In genomic region chr1:236140705-236141446, GRCh38 we compare ENCODE assay signal across 8 cellular contexts. TPM values are rescaled to one million over a fixed set of nuclear protein-coding genes. Genes with fewer than 3 reads are reported as not detected.
DNase-seq lines count a peak whose midpoint lies in the region; ATAC-seq and TF ChIP-seq lines count a peak whose summit lies in the region.

No MANE protein-coding gene starts in this region.

- intact Hi-C loops in left ventricle myocardium inferior (cut with micrococcal nuclease) (no loop called here), Right ventricle myocardium inferior (cut with DNase I) (loop anchor here (10.0 kb wide), 1 partner anchor 144 kb away; the partner anchor contains the start of gene ERO1B), vagina (cut with DNase I) (no loop called here)

- no peak for DNase-seq in left ventricle myocardium inferior
- DNase-seq in Right ventricle myocardium inferior (ENCODE audit: missing footprints): no peak
- DNase-seq in memory B cell (ENCODE audit: low spot score in 2 of 2): no peak
- DNase-seq in vagina (ENCODE audit: extremely low spot score in 2 of 2): no peak
- no peak for DNase-seq in SKM-1 treated with dmso at 0.1 percent for 144 hours (lab: John Stamatoyannopoulos, UW; ENCODE audit: unreplicated experiment)

- H3K4me1 ChIP-seq in left ventricle myocardium inferior (peaks cover 45% of the 10 kb centered on the region), vagina (peaks cover 44% of the 10 kb centered on the region)

- H3K9me3 Mint-ChIP-seq in brain: peaks cover 0 to 3% (median 0%) of the 10 kb centered on the region in 5 experiments
- peaks cover 1% of the 10 kb centered on the region for H3K9me3 Mint-ChIP-seq in memory B cell

- peak overlapping the region; percentile 5 to 85 (median 64) for H3K27ac Mint-ChIP-seq in brain
- H3K27ac Mint-ChIP-seq in memory B cell: no peak overlapping the region

- H3K27ac ChIP-seq in left ventricle myocardium inferior (replicated peaks): peak overlapping the region; percentile 46
- H3K27ac ChIP-seq in vagina: peak overlapping the region; percentile 83

- H3K27me3 ChIP-seq in left ventricle myocardium inferior (ENCODE audit: low read depth) (peaks cover 3% of the 10 kb centered on the region), vagina (no peaks in the 10 kb centered on the region)

- H3K9me3 ChIP-seq in left ventricle myocardium inferior (replicated peaks) (no peaks in the 10 kb centered on the region), vagina (no peaks in the 10 kb centered on the region)

- H3K36me3 ChIP-seq in left ventricle myocardium inferior (no peaks in the 10 kb centered on the region), vagina (no peaks in the 10 kb centered on the region)

- H3K4me3 Mint-ChIP-seq in brain (peak overlapping the region; percentile 82 to 92 (median 85)), memory B cell (peak overlapping the region; percentile 89)

- TF ChIP-seq CTCF in left ventricle myocardium inferior (IDR thresholded peaks at IDR 0.05; ENCODE audit: borderline replicate concordance) (no peak), brain (conservative IDR thresholded peaks at IDR 0.05) (no peak), vagina (IDR thresholded peaks at IDR 0.05) (no peak)

- H3K4me1 Mint-ChIP-seq in brain (peaks cover 32% of the 10 kb centered on the region), memory B cell (peaks cover 21% of the 10 kb centered on the region)

- peaks cover 5% of the 10 kb centered on the region for H3K36me3 Mint-ChIP-seq in brain
- H3K36me3 Mint-ChIP-seq in memory B cell: peaks cover 3% of the 10 kb centered on the region

- H3K4me3 ChIP-seq in left ventricle myocardium inferior (peak overlapping the region; percentile 89), vagina (peak overlapping the region; percentile 64 to 92)

- H3K27me3 Mint-ChIP-seq in brain: peaks cover 46% of the 10 kb centered on the region
- peaks cover 27% of the 10 kb centered on the region for H3K27me3 Mint-ChIP-seq in memory B cell

- TF ChIP-seq POLR2A in vagina (IDR thresholded peaks at IDR 0.05): no peak

- ATAC-seq in Right ventricle myocardium inferior: no peak
- no peak for ATAC-seq in memory B cell (ENCODE audit: low read depth)
- no peak for ATAC-seq in GM18867 (IDR thresholded peaks at IDR 0.05; ENCODE audit: unreplicated experiment)
- no peak for ATAC-seq in GM19023 (IDR thresholded peaks at IDR 0.05; ENCODE audit: unreplicated experiment)

RNA-seq across cellular contexts. Expression of gene GPR137B, which starts 1.5 kb away (rescaled TPM):
- total RNA-seq in left ventricle myocardium inferior: 36.7 TPM
- total RNA-seq in Right ventricle myocardium inferior: 32.0 TPM
- polyA plus RNA-seq in brain (ENCODE audit: insufficient read depth, low read depth, low replicate concordance): 17.8 TPM
- total RNA-seq in vagina: 38.8 TPM
